ENCODE assay signal across 1 cellular context in the genomic region with DNA sequence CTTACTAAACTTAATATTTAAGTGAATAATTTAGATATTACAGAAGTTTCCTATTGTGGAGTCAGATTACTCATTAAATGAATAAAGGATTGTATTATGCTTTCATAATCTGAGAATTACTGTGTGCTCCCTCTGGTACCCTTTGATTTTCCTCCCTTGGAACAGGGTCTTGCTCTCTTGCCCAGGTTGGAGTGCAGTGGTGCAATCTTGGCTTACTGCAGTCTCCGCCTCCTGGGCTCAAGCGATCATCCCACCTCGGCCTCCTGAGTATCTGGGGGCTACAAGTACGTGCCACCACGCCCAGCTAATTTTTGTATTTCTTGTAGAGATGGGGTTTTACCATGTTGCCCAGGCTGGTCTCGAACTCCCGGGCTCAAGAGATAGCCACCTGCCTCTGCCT.
A peak's percentile ranks its signal among the peaks of the same experiment; 100 is the strongest.
TF ChIP-seq lines count a peak whose summit lies in the region.

No MANE protein-coding gene starts in this region.

TF ChIP-seq in HEK293, 187 proteins besides CTCF, POLR2A, EP300 and RAD21:
- TF ChIP-seq ZNF121 (tag by site-specific recombination; IDR thresholded peaks at IDR 0.05) (peak; percentile 91), ZNF629 (tag by site-specific recombination; IDR thresholded peaks at IDR 0.05) (no peak)
